ENCODE assay signal across 26 cellular contexts in the genomic region with DNA sequence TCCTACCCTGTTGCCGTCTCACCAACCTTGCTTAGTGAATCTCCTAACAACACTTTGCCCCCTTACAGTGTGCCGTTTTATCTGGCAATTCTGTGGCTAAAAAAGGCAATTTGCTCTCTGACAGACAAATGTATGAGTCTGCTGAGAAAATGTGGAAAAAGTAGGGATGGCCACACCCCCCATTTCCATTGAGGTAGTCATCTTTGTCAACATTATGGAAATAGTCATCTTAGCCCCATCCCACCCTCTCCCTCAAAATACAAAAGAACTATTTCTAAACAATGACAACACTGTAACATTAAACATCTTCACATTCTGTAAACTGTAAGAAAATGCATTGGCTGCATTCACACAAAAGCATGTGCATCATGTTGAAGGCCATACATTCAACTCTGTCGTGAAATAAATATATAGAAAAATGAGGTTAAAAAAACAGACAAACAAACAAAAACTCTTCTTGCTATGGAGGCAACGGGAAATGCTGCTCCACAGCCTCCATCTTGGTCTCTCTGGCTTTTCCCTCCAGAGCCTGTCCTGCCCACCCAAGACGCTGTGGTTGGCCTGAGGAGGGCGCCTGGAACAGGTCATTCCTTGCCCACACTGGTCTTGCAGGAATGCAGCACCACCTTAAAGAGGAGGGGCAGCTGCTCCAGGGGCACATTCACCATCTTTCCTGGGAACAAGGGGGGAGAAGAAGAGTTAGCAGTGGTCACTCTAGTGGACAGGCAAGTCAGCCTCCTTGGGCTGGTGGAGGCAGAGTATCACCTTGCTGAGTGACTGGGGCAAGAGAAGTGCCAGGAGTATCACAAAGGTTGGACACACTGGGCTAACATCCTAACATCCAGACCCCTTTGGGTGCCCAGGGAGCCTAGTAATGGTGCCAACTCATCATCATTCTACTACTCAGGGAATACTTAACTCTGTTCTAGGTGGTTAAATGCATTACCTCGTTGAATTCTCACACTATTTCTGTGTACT. TPM values are rescaled to one million over a fixed set of nuclear protein-coding genes. Genes with fewer than 3 reads are reported as not detected.
A peak's percentile ranks its signal among the peaks of the same experiment; 100 is the strongest.
DNase-seq lines count a peak whose midpoint lies in the region; ATAC-seq and TF ChIP-seq lines count a peak whose summit lies in the region.
"Had no signal": no experiment of that assay in that cellular context is flagged by ENCODE, and none has a peak within 500 bp of the region (broad histone marks: within the 10 kb centered on the region; RNA-seq: fewer than 3 reads in every experiment).

No MANE protein-coding gene starts in this region.

- WGBS in IMR-90 (ENCODE audit: extremely low coverage in 2 of 2, insufficient read length in 1 of 2), 2 experiments, result 40% methylated on average over 1 of the region's 7 CpGs; no CpG with 5 or more reads in 1 of the 2 experiments

- H4K8ac ChIP-seq in IMR-90 (ENCODE audit: low read depth in 2 of 2, low read length in 2 of 2), result no peak overlapping the region; a peak in 1 of 4 replicates

- no peak overlapping the region for H2AK9ac ChIP-seq in IMR-90 (replicated peaks; ENCODE audit: low read depth, low read length, poor library complexity)

- H3K36me3 Mint-ChIP-seq in progenitor cell of endocrine pancreas (ENCODE audit: insufficient read depth), result peaks cover 26% of the 10 kb centered on the region
- H3K36me3 Mint-ChIP-seq: IgD-negative memory B cell had no signal

- H3K4me2 ChIP-seq in IMR-90 (ENCODE audit: low read depth, low read length), result no peak overlapping the region

- H2BK20ac ChIP-seq in IMR-90 (ENCODE audit: low read depth, low read length), result no peak overlapping the region

- no peaks in the 10 kb centered on the region for H4K20me1 ChIP-seq in IMR-90 (ENCODE audit: insufficient read depth, low read length)

- dilution Hi-C loops in IMR-90 (cut with HindIII; ENCODE audit: low sequenced_read_pairs, unreplicated experiment), result no loop called here

- CTCF ChIA-PET in IMR-90 (lab: Yijun Ruan, JAX), result no interaction called here

- TF ChIP-seq RAD21 in IMR-90 (IDR thresholded peaks at IDR 0.05; ENCODE audit: low read length), result no peak

- H3K79me1 ChIP-seq in IMR-90 (ENCODE audit: low read depth in 1 of 2, low read length in 2 of 2), result no peaks in the 10 kb centered on the region

- BruUV-seq in IMR-90 (replicated peaks; lab: Mats Ljungman, UMichigan), result no TSS peak

- H3K27ac Mint-ChIP-seq in progenitor cell of endocrine pancreas, result peak overlapping the region; percentile 97
- H3K27ac Mint-ChIP-seq: activated CD4-positive, alpha-beta T cell treated with anti-CD3 and anti-CD28 coated beads for 36 hours; activated naive CD4-positive, alpha-beta T cell treated with anti-CD3 and anti-CD28 coated beads for 36 hours; activated T-cell treated with anti-CD3 and anti-CD28 coated beads, Interleukin-2, amount 50 U/mL, for 72 hours; IgD-negative memory B cell; nephron had no signal

- H2BK120ac ChIP-seq in IMR-90 (ENCODE audit: low read depth, low read length), result no peak overlapping the region; the same call in 1 of the 2 replicates

- POLR2A ChIA-PET in IMR-90 (lab: Charles Lee; ENCODE audit: unreplicated experiment), result no interaction called here

- H3K18ac ChIP-seq in IMR-90 (ENCODE audit: low read depth, low read length), result no peak overlapping the region

- peaks cover 3% of the 10 kb centered on the region; the same call in 1 of the 2 replicates for H3K9me1 ChIP-seq in IMR-90 (ENCODE audit: insufficient read depth, low read length)

- no peak overlapping the region for H3K27ac ChIP-seq in IMR-90 (ENCODE audit: insufficient read depth, low read length)
- H3K27ac ChIP-seq: dorsolateral prefrontal cortex, heart right ventricle, HL-60, parathyroid adenoma, vagina had no signal

- no peak overlapping the region for H3K56ac ChIP-seq in IMR-90 (ENCODE audit: extremely low read depth, insufficient read depth, low read length)

- peak; percentile 10 for TF ChIP-seq CTCF in GM13977 (IDR thresholded peaks at IDR 0.05; ENCODE audit: extremely low read depth, insufficient read depth, missing control alignments)
- TF ChIP-seq CTCF in IMR-90 (conservative IDR thresholded peaks at IDR 0.05; ENCODE audit: low read depth, low read length), result no peak
- no peak for TF ChIP-seq CTCF in progenitor cell of endocrine pancreas (IDR thresholded peaks at IDR 0.05; ENCODE audit: unreplicated experiment)

- H3K4me3 Mint-ChIP-seq in progenitor cell of endocrine pancreas (ENCODE audit: low read depth), result no peak overlapping the region
- H3K4me3 Mint-ChIP-seq: activated CD4-positive, alpha-beta T cell treated with anti-CD3 and anti-CD28 coated beads for 36 hours; activated naive CD4-positive, alpha-beta T cell treated with anti-CD3 and anti-CD28 coated beads for 36 hours; activated T-cell treated with anti-CD3 and anti-CD28 coated beads, Interleukin-2, amount 50 U/mL, for 72 hours; IgD-negative memory B cell; nephron had no signal

- H3K4me1 Mint-ChIP-seq in progenitor cell of endocrine pancreas (ENCODE audit: low read depth), result peaks cover 37% of the 10 kb centered on the region
- H3K4me1 Mint-ChIP-seq: activated CD4-positive, alpha-beta T cell treated with anti-CD3 and anti-CD28 coated beads for 36 hours; IgD-negative memory B cell; nephron had no signal

- peak overlapping the region; percentile 12 for H2AFZ ChIP-seq in IMR-90 (replicated peaks; ENCODE audit: low read length, poor library complexity)
- H2AFZ ChIP-seq: parathyroid adenoma had no signal

- DNase-seq in GM13977 (ENCODE audit: low spot score) (no peak), IMR-90 (peak; percentile 31), cerebellar cortex (ENCODE audit: low spot score) (peak; percentile 22), progenitor cell of endocrine pancreas (ENCODE audit: low spot score, unreplicated experiment) (no peak), kidney glomerular epithelial cell (lab: John Stamatoyannopoulos, UW) (no peak), C1 segment of cervical spinal cord (lab: John Stamatoyannopoulos, UW) (no peak), NCI-H187 treated with DMSO at 0.1 percent for 48 hours (lab: John Stamatoyannopoulos, UW) (no peak)
- DNase-seq: activated CD4-positive, alpha-beta T cell treated with anti-CD3 and anti-CD28 coated beads for 36 hours; activated naive CD4-positive, alpha-beta T cell treated with anti-CD3 and anti-CD28 coated beads for 36 hours; activated T-cell treated with anti-CD3 and anti-CD28 coated beads, Interleukin-2, amount 50 U/mL, for 72 hours; dorsolateral prefrontal cortex; heart right ventricle; MG63; NCI-H1436; NCI-H2171; NCI-H526; Right ventricle myocardium superior; substantia nigra had no signal

- TF ChIP-seq POLR2A in IMR-90 (IDR thresholded peaks at IDR 0.05; ENCODE audit: low read depth, low read length), result no peak

- intact Hi-C loops in IMR-90 (cut with micrococcal nuclease), result no loop called here

- H2AK5ac ChIP-seq in IMR-90 (ENCODE audit: low read depth, low read length), result peak overlapping the region; percentile 26

- H3K27me3 Mint-ChIP-seq in progenitor cell of endocrine pancreas, result no peaks in the 10 kb centered on the region
- H3K27me3 Mint-ChIP-seq: IgD-negative memory B cell had no signal

- no peak overlapping the region for H3K23ac ChIP-seq in IMR-90 (ENCODE audit: low read depth, low read length)

- H3K14ac ChIP-seq in IMR-90 (replicated peaks; ENCODE audit: low read depth, low read length), result no peak overlapping the region; the same call in 1 of the 2 replicates

- ATAC-seq in IMR-90 (ENCODE audit: low read depth), result peak; percentile 62
- ATAC-seq: activated CD4-positive, alpha-beta T cell treated with anti-CD3 and anti-CD28 coated beads for 36 hours; activated T-cell treated with anti-CD3 and anti-CD28 coated beads, Interleukin-2, amount 50 U/mL, for 72 hours; heart right ventricle had no signal

- no peak overlapping the region; the same call in 1 of the 2 replicates for H4K91ac ChIP-seq in IMR-90 (ENCODE audit: insufficient read depth, low read depth, low read length)

- H3K27me3 ChIP-seq in IMR-90 (ENCODE audit: control insufficient read depth, insufficient read depth, low read length), result peaks cover 11% of the 10 kb centered on the region
- H3K27me3 ChIP-seq: dorsolateral prefrontal cortex, MG63, vagina had no signal

- no peaks in the 10 kb centered on the region for H3K9me3 Mint-ChIP-seq in progenitor cell of endocrine pancreas (ENCODE audit: low read depth)
- H3K9me3 Mint-ChIP-seq: activated naive CD4-positive, alpha-beta T cell treated with anti-CD3 and anti-CD28 coated beads for 36 hours; activated T-cell treated with anti-CD3 and anti-CD28 coated beads, Interleukin-2, amount 50 U/mL, for 72 hours; IgD-negative memory B cell; nephron had no signal

- H3K36me3 ChIP-seq in IMR-90 (ENCODE audit: control insufficient read depth, insufficient read depth, low read length), result no peaks in the 10 kb centered on the region
- H3K36me3 ChIP-seq: MG63, vagina had no signal

- H3K9me3 ChIP-seq in IMR-90 (ENCODE audit: control insufficient read depth, insufficient read depth, low read length), result no peaks in the 10 kb centered on the region
- H3K9me3 ChIP-seq: heart right ventricle, MG63, vagina had no signal

- 0 out of 2 replicates have a peak overlapping the region, but pooled peaks have one; percentile 10 for H3K4ac ChIP-seq in IMR-90 (ENCODE audit: low read depth, low read length)

- no peak overlapping the region for H3K9ac ChIP-seq in IMR-90 (ENCODE audit: low read depth, low read length)
- H3K9ac ChIP-seq: parathyroid adenoma had no signal

- H3K4me1 ChIP-seq in IMR-90 (ENCODE audit: control insufficient read depth, insufficient read depth, low read length), result peaks cover 4% of the 10 kb centered on the region
- H3K4me1 ChIP-seq: heart right ventricle, parathyroid adenoma, vagina had no signal

- no peak overlapping the region for H2BK15ac ChIP-seq in IMR-90 (ENCODE audit: low read depth, low read length)

- in situ Hi-C loops in GM13977 (cut with MboI; ENCODE audit: low pct_unique_long_range_greater_than_20kb, low sequenced_read_pairs, unreplicated experiment) (no loop called here), IMR-90 (cut with MboI; ENCODE audit: low sequenced_read_pairs) (no loop called here)

- no peak overlapping the region for H4K5ac ChIP-seq in IMR-90 (ENCODE audit: low read depth, low read length)

- no peak overlapping the region for H2BK5ac ChIP-seq in IMR-90 (ENCODE audit: low read depth, low read length, poor library complexity, severe bottlenecking)

- no peak overlapping the region for H3K4me3 ChIP-seq in IMR-90 (ENCODE audit: insufficient read depth, low read depth, low read length)
- H3K4me3 ChIP-seq: dorsolateral prefrontal cortex, heart right ventricle, MG63, vagina had no signal

TF ChIP-seq in IMR-90, 13 proteins besides CTCF, POLR2A, EP300 and RAD21 (continues in another document):
- no peak for TF ChIP-seq CHD1 (IDR thresholded peaks at IDR 0.05; ENCODE audit: low read depth, low read length)
- no peak for TF ChIP-seq MAZ (IDR thresholded peaks at IDR 0.05; ENCODE audit: borderline replicate concordance, low read depth, low read length)
- TF ChIP-seq SMC3 (IDR thresholded peaks at IDR 0.05; ENCODE audit: low read depth, low read length), result no peak
- no peak for TF ChIP-seq MXI1 (IDR thresholded peaks at IDR 0.05; ENCODE audit: borderline replicate concordance, low read depth, low read length)
- TF ChIP-seq MAFK (IDR thresholded peaks at IDR 0.05; ENCODE audit: low read depth, low read length), result no peak

RNA-seq across cellular contexts. Expression of a gene that starts 15.2 kb away (rescaled TPM):
- total RNA-seq in IMR-90 (2012; rRNA removed) (not detected in 2 replicates), progenitor cell of endocrine pancreas (0.36 and 0.49 TPM in 2 replicates)
- polyA plus RNA-seq in IMR-90 (2012; rRNA removed), result not detected in 2 replicates
- polyA plus RNA-seq in IMR-90 (2012; cell fraction: cytosol; rRNA removed), result not detected in 2 replicates
- polyA plus RNA-seq in IMR-90 (2012; cell fraction: nucleus; rRNA removed; ENCODE audit: low replicate concordance), result not detected in 2 replicates
- total RNA-seq: activated CD4-positive, alpha-beta T cell treated with anti-CD3 and anti-CD28 coated beads for 36 hours; activated naive CD4-positive, alpha-beta T cell treated with anti-CD3 and anti-CD28 coated beads for 36 hours; cardiac septum; fibroblast of villous mesenchyme; heart right ventricle; mononuclear cell; Right ventricle myocardium superior had no signal
- polyA plus RNA-seq: IgD-negative memory B cell had no signal

Comparison
In these comparisons a context has a peak if more than half of its experiments do, and no peak if none do; other contexts are left out.
1. DNase-seq: peak in IMR-90 (single experiment) and cerebellar cortex (single experiment); none in GM13977 (single experiment), progenitor cell of endocrine pancreas (single experiment), kidney glomerular epithelial cell (single experiment), C1 segment of cervical spinal cord (0 of 14) and NCI-H187 treated with DMSO at 0.1 percent for 48 hours (single experiment).